Comparison of ENCODE assay signal across 25 cellular contexts in the genomic region with DNA sequence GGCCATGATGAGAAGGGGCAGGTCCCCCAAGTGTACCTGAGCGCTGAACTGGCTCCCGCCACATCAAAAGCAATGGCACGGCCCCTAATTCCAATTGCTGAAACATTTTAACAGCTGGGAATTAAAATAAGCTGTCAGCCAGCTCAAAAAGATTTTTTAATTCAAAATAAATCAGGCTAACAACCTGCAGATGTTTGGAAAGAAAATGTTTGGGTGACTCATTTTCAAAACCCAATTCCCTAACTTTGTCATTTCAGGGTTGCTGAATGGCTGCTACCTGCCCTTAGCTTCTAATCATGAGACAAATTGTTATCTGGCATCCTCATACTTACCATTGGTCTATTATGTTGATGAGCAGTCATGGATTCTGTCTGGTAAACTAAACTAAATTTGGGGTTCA.
"Had no signal": no experiment of that assay in that cellular context is flagged by ENCODE, and none has a peak within 500 bp of the region (broad histone marks: within the 10 kb centered on the region; RNA-seq: fewer than 3 reads in every experiment).

No MANE protein-coding gene starts in this region.

- H3K36me3 ChIP-seq: MG63, SJSA1 had no signal

- FAIRE-seq: HepG2, RCC 7860 had no signal

- H3K27me3 ChIP-seq: MG63, SJSA1 had no signal

- H3K27ac ChIP-seq: SJSA1, SK-N-MC had no signal

- ATAC-seq: HepG2 had no signal

- H3K4me3 ChIP-seq: MG63, SJSA1, SK-N-MC had no signal

- DNase-seq: IMR-90, Karpas-422, KG1, MG63, NCI-H1092, NCI-H1105 treated with DMSO at 0.1 percent for 48 hours, NCI-H1417 treated with DMSO at 0.1 percent for 48 hours, NCI-H146, NCI-H1694 treated with DMSO at 0.1 percent for 48 hours, NCI-H1930, NCI-H2081 treated with DMSO at 0.1 percent for 48 hours, NCI-H2171, NCI-H226, NCI-H446, NCI-H510A, NCI-H524 treated with DMSO at 0.1 percent for 48 hours, NCI-H69, NCI-H774, Right ventricle myocardium superior, RPMI8226, SIG-M5 had no signal
